Comparison of ENCODE assay signal across 18 cellular contexts in genomic region chr5:179256229-179257189, GRCh38.
DNase-seq lines count a peak whose midpoint lies in the region; ATAC-seq, FAIRE-seq and TF ChIP-seq lines count a peak whose summit lies in the region.
"Had no signal": no experiment of that assay in that cellular context is flagged by ENCODE, and none has a peak within 500 bp of the region (broad histone marks: within the 10 kb centered on the region; RNA-seq: fewer than 3 reads in every experiment).

No MANE protein-coding gene starts in this region.

- TF ChIP-seq EP300 in HepG2 (IDR thresholded peaks at IDR 0.05; ENCODE audit: low read depth in 2 of 2, low read length in 2 of 2), result no peak
- no peak for TF ChIP-seq EP300 in HepG2 (CRISPR knock-in tag; IDR thresholded peaks at IDR 0.05; ENCODE audit: borderline replicate concordance)
- no peak for TF ChIP-seq EP300 in gastroesophageal sphincter (IDR thresholded peaks at IDR 0.05)

- no peak overlapping the region for H3K27ac ChIP-seq in right lobe of liver
- H3K27ac ChIP-seq in HepG2 (ENCODE audit: extremely low read length, insufficient read depth, low read length), result no peak overlapping the region
- H3K27ac ChIP-seq in right atrium auricular region, result no peak overlapping the region
- peak overlapping the region in 1 of 4 donors; percentile 22 for H3K27ac ChIP-seq in gastroesophageal sphincter

- H3K36me3 ChIP-seq in right lobe of liver (no peaks in the 10 kb centered on the region), HepG2 (replicated peaks in 1 of 2; ENCODE audit: control insufficient read depth in 1 of 2, insufficient read depth in 2 of 2, low read length in 2 of 2) (no peaks in the 10 kb centered on the region), right atrium auricular region (no peaks in the 10 kb centered on the region), gastroesophageal sphincter (no peaks in the 10 kb centered on the region)

- POLR2A ChIA-PET in HepG2 (lab: Yijun Ruan, JAX), result no interaction called here

- DNase-seq in right lobe of liver (peak in 2 of 3 donors; percentile 43 to 45), HepG2 (ENCODE audit: low spot score) (no peak), right atrium auricular region (ENCODE audit: low spot score) (peak; percentile 57), posterior vena cava (ENCODE audit: low spot score) (peak; percentile 83), cerebellum (ENCODE audit: low spot score) (no peak), H4 (ENCODE audit: low spot score) (no peak)
- DNase-seq: activated CD8-positive, alpha-beta memory T cell treated with anti-CD3 and anti-CD28 coated beads, Interleukin-2, amount 10 ng/mL, durations not matched to agents 7 days and 5 days; COR-L47; KBM-7; left colon; NCI-H2171; SHP77; T-helper 17 cell had no signal

- no peaks in the 10 kb centered on the region for H3K79me2 ChIP-seq in HepG2 (ENCODE audit: insufficient read depth, low read length)

- BruUV-seq in HepG2 (replicated peaks; lab: Mats Ljungman, UMichigan), result no TSS peak

- H3K4me3 ChIP-seq in right lobe of liver (no peak overlapping the region), HepG2 (replicated peaks in 1 of 3; ENCODE audit: insufficient read depth in 1 of 3, low read depth in 2 of 3, low read length in 3 of 3) (no peak overlapping the region), right atrium auricular region (no peak overlapping the region), gastroesophageal sphincter (no peak overlapping the region)

- no peak for ATAC-seq in right lobe of liver
- no peak for ATAC-seq in HepG2
- no peak for ATAC-seq in GM21529 (IDR thresholded peaks at IDR 0.05; ENCODE audit: unreplicated experiment)
- no peak for ATAC-seq in gastroesophageal sphincter
- ATAC-seq: activated CD4-positive, CD25-positive, alpha-beta regulatory T cell treated with anti-CD3 and anti-CD28 coated beads, Interleukin-2, amount 50 U/mL, for 24 hours; activated CD8-positive, alpha-beta memory T cell treated with anti-CD3 and anti-CD28 coated beads, Interleukin-2, amount 10 ng/mL, durations not matched to agents 7 days and 5 days; activated naive CD4-positive, alpha-beta T cell treated with anti-CD3 and anti-CD28 coated beads, Interleukin-2, amount 50 U/mL, for 72 hours; left colon; stimulated activated naive CD8-positive, alpha-beta T cell treated with anti-CD3 and anti-CD28 coated beads, Interleukin-15, amount 100 ng/mL, for 72 hours; T-helper 17 cell had no signal

- FAIRE-seq in HepG2 (lab: Jason Lieb, UNC), result no peak

- H3K4me2 ChIP-seq in HepG2 (ENCODE audit: low read depth, low read length), result no peak overlapping the region

- H3K9ac ChIP-seq in HepG2 (ENCODE audit: insufficient read depth, low read depth, low read length), result no peak overlapping the region

- TF ChIP-seq RAD21 in HepG2 (CRISPR knock-in tag; IDR thresholded peaks at IDR 0.05), result no peak

- H3K4me1 ChIP-seq in right lobe of liver (no peaks in the 10 kb centered on the region), HepG2 (ENCODE audit: insufficient read depth, low read length) (peaks cover 9% of the 10 kb centered on the region), right atrium auricular region (no peaks in the 10 kb centered on the region), gastroesophageal sphincter (no peaks in the 10 kb centered on the region)

- intact Hi-C loops in right lobe of liver (cut with DNase I), result no loop called here
- intact Hi-C loops in HepG2 (cut with micrococcal nuclease; ENCODE audit: unreplicated experiment), result no loop called here
- intact Hi-C loops in posterior vena cava (cut with DNase I), result no loop called here

- TF ChIP-seq CTCF in right lobe of liver (IDR thresholded peaks at IDR 0.05) (no peak), HepG2 (CRISPR knock-in tag; IDR thresholded peaks at IDR 0.05) (no peak), right atrium auricular region (IDR thresholded peaks at IDR 0.05) (no peak), gastroesophageal sphincter (IDR thresholded peaks at IDR 0.05) (no peak)

- no peak for TF ChIP-seq POLR2A in right lobe of liver (IDR thresholded peaks at IDR 0.05)
- TF ChIP-seq POLR2A in HepG2 (IDR thresholded peaks at IDR 0.05; ENCODE audit: insufficient read depth in 1 of 2, low read depth in 2 of 2, low read length in 2 of 2), result no peak
- TF ChIP-seq POLR2A in gastroesophageal sphincter (IDR thresholded peaks at IDR 0.05), result no peak

- H3K9me3 ChIP-seq in right lobe of liver (no peaks in the 10 kb centered on the region), HepG2 (ENCODE audit: low read length) (no peaks in the 10 kb centered on the region), right atrium auricular region (no peaks in the 10 kb centered on the region), gastroesophageal sphincter (no peaks in the 10 kb centered on the region)

- H3K27me3 ChIP-seq in right lobe of liver (no peaks in the 10 kb centered on the region), HepG2 (ENCODE audit: control insufficient read depth in 1 of 2, insufficient read depth in 2 of 2, low read length in 2 of 2) (peaks cover 0 to 3% of the 10 kb centered on the region in 2 experiments; a peak in 1 of 5 replicates), right atrium auricular region (no peaks in the 10 kb centered on the region), gastroesophageal sphincter (no peaks in the 10 kb centered on the region)

- CTCF ChIA-PET in HepG2 (lab: Yijun Ruan, JAX; ENCODE audit: low intra/inter-chr PET ratio, low total read pairs), result no interaction called here

- H2AFZ ChIP-seq in HepG2 (ENCODE audit: low read length), result no peak overlapping the region

- in situ Hi-C loops in HepG2 (cut with HindIII; ENCODE audit: extremely low pct_ligation_motif_present, low pct_unique_long_range_greater_than_20kb), result no loop called here

- H4K20me1 ChIP-seq in HepG2 (ENCODE audit: insufficient read depth, low read length), result no peaks in the 10 kb centered on the region

- WGBS in right lobe of liver (ENCODE audit: insufficient coverage, low coverage, low lambda C conversion rate, missing lambda C conversion rate), result 71% methylated on average over 15 of the region's 27 CpGs
- WGBS in HepG2 (ENCODE audit: low lambda C conversion rate), result 63% methylated on average over 25 of the region's 27 CpGs
- 79 to 81% methylated on average over 3 to 16 of the region's 27 CpGs for WGBS in gastroesophageal sphincter (ENCODE audit: low coverage in 1 of 2), 2 donors

TF ChIP-seq in HepG2, 621 proteins besides CTCF, POLR2A, EP300 and RAD21 (continues in another document):
- TF ChIP-seq RNF2 (conservative IDR thresholded peaks at IDR 0.05; ENCODE audit: low read depth) (no peak), SALL2 (CRISPR knock-in tag; IDR thresholded peaks at IDR 0.05) (no peak), ZNF256 (CRISPR knock-in tag; conservative IDR thresholded peaks at IDR 0.05) (no peak), SP2 (CRISPR knock-in tag; IDR thresholded peaks at IDR 0.05) (no peak), MNT (IDR thresholded peaks at IDR 0.05) (no peak), KDM2A (CRISPR knock-in tag; IDR thresholded peaks at IDR 0.05; ENCODE audit: borderline replicate concordance, low read depth) (no peak), HNF4A (CRISPR knock-in tag; IDR thresholded peaks at IDR 0.05) (no peak), THAP7 (CRISPR knock-in tag; IDR thresholded peaks at IDR 0.05) (no peak), KDM5B (CRISPR knock-in tag; IDR thresholded peaks at IDR 0.05; ENCODE audit: borderline replicate concordance) (no peak)

Comparison
In these comparisons a context has a peak if more than half of its experiments do, and no peak if none do; other contexts are left out.
1. DNase-seq: peak in right lobe of liver (2 of 3), right atrium auricular region (single experiment) and posterior vena cava (single experiment); none in HepG2 (single experiment), cerebellum (single experiment) and H4 (single experiment).